Comparison of ENCODE assay signal across 1 cellular context in the genomic region with DNA sequence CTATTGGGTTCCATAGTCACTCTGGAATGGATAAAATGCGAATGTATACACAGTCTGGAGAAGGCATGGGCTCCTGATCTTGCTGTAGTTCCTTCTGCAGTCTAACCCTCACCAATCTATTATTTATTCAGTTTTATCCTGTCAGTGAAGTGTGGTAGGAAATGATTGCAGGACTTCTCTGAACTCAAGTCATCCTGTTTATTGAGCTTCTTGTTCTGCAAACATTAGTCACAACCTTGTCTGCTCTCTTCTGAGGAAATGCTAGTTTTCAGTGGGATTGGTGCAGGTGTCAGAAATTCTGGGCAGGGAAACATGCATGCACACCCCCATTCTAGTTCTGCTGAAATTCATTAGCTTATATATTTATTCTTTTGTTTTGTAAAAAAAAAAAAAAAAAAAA.
TF ChIP-seq lines count a peak whose summit lies in the region.

No MANE protein-coding gene starts in this region.

TF ChIP-seq in IMR-90, 13 proteins besides CTCF, POLR2A, EP300 and RAD21:
- TF ChIP-seq RFX5 (IDR thresholded peaks at IDR 0.05; ENCODE audit: low read depth, low read length) (no peak), CHD1 (IDR thresholded peaks at IDR 0.05; ENCODE audit: low read depth, low read length) (no peak)
